11 cellular contexts compared by ENCODE assay signal in genomic region chr2:192023006-192023405, GRCh38.
"Had no signal": no experiment of that assay in that cellular context is flagged by ENCODE, and none has a peak within 500 bp of the region (broad histone marks: within the 10 kb centered on the region; RNA-seq: fewer than 3 reads in every experiment).

No MANE protein-coding gene starts in this region.

- H3K9me3 Mint-ChIP-seq: GM23338, H9, HFFc6 had no signal

- H3K27ac Mint-ChIP-seq: GM23338, H9, HFFc6 had no signal

- H2AFZ ChIP-seq: GM23248, GM23338 had no signal

- H3K36me3 ChIP-seq: HAP-1 had no signal

- DNase-seq: GM23248, GOT3, H7, H9, HCEC 1CT, HFFc6 had no signal

- H3K4me3 Mint-ChIP-seq: GM23338, H9, HFFc6 had no signal

- FAIRE-seq: H1, H54 had no signal

- H3K27ac ChIP-seq: GM23248 had no signal

- H3K9ac ChIP-seq: GM23248 had no signal

- H3K4me3 ChIP-seq: GM23248, GM23338, HAP-1 had no signal

- H3K9me3 ChIP-seq: HAP-1 had no signal

- ATAC-seq: GM23338, HCT116 had no signal

- H3K4me2 ChIP-seq: GM23338 had no signal
